8 cellular contexts compared by ENCODE assay signal in genomic region chr21:36320421-36321324, GRCh38. TPM values are rescaled to one million over a fixed set of nuclear protein-coding genes. Genes with fewer than 3 reads are reported as not detected.
DNase-seq lines count a peak whose midpoint lies in the region; ATAC-seq and TF ChIP-seq lines count a peak whose summit lies in the region.

No MANE protein-coding gene starts in this region.

- H3K9me1 ChIP-seq in IMR-90 (ENCODE audit: insufficient read depth, low read length), result no peaks in the 10 kb centered on the region

- POLR2A ChIA-PET in IMR-90 (lab: Charles Lee; ENCODE audit: unreplicated experiment), result interaction anchor here (0.5 to 1.2 kb wide), 4 partner anchors 14 to 111 kb away, joined by 3 to 4 read pairs (median 3); no protein-coding TSS in a partner anchor

- H2BK15ac ChIP-seq in IMR-90 (ENCODE audit: low read depth, low read length), result no peak overlapping the region; the same call in 2 of the 3 replicates

- no TSS peak for BruUV-seq in IMR-90 (replicated peaks; lab: Mats Ljungman, UMichigan)

- H2BK5ac ChIP-seq in IMR-90 (ENCODE audit: low read depth, low read length, poor library complexity, severe bottlenecking), result peak overlapping the region; percentile 81

- no peak for TF ChIP-seq CTCF in IMR-90 (conservative IDR thresholded peaks at IDR 0.05; ENCODE audit: low read depth, low read length)
- TF ChIP-seq CTCF in Peyer's patch (IDR thresholded peaks at IDR 0.05), result peak in 1 of 6 experiments; percentile 15

- H4K8ac ChIP-seq in IMR-90 (ENCODE audit: low read depth in 2 of 2, low read length in 2 of 2), result peak overlapping the region in 1 of 2 experiments; percentile 71; a peak in 2 of 4 replicates

- no peaks in the 10 kb centered on the region for H3K27me3 ChIP-seq in IMR-90 (ENCODE audit: control insufficient read depth, insufficient read depth, low read length)
- no peaks in the 10 kb centered on the region for H3K27me3 ChIP-seq in Peyer's patch

- peaks cover 4 to 24% of the 10 kb centered on the region in 2 experiments; a peak in 3 of 4 replicates for H3K79me1 ChIP-seq in IMR-90 (ENCODE audit: low read depth in 1 of 2, low read length in 2 of 2)

- H3K36me3 ChIP-seq in IMR-90 (ENCODE audit: control insufficient read depth, insufficient read depth, low read length), result peaks cover 7% of the 10 kb centered on the region
- H3K36me3 ChIP-seq in Peyer's patch, result no peaks in the 10 kb centered on the region

- no peak for TF ChIP-seq RAD21 in IMR-90 (IDR thresholded peaks at IDR 0.05; ENCODE audit: low read length)

- peak overlapping the region; percentile 53 for H4K91ac ChIP-seq in IMR-90 (ENCODE audit: insufficient read depth, low read depth, low read length)

- no peaks in the 10 kb centered on the region for H3K9me3 ChIP-seq in IMR-90 (ENCODE audit: control insufficient read depth, insufficient read depth, low read length)
- no peaks in the 10 kb centered on the region for H3K9me3 ChIP-seq in Peyer's patch

- peak overlapping the region; percentile 25 for H2AK5ac ChIP-seq in IMR-90 (ENCODE audit: low read depth, low read length)

- peak overlapping the region; percentile 16; the same call in 1 of the 2 replicates for H4K5ac ChIP-seq in IMR-90 (ENCODE audit: low read depth, low read length)

- intact Hi-C loops in IMR-90 (cut with micrococcal nuclease), result loop anchor here (2.0 to 5.0 kb wide), 3 partner anchors 32 to 258 kb away; partner anchors contain the start of gene SETD4

- peak; percentile 57 to 65 for DNase-seq in NCI-H187 (lab: John Stamatoyannopoulos, UW)
- DNase-seq in NCI-H187 treated with DMSO at 0.1 percent for 48 hours (lab: John Stamatoyannopoulos, UW), result no peak
- peak; percentile 73 for DNase-seq in IMR-90
- DNase-seq in Peyer's patch, result peak in 2 of 3 donors; percentile 81 to 82
- DNase-seq in T47D (ENCODE audit: low read depth in 1 of 2, low spot score in 1 of 2), result peak; percentile 36 to 57
- peak; percentile 69 for DNase-seq in iPS-NIHi11 (ENCODE audit: low spot score)
- DNase-seq in skeletal muscle cell (ENCODE audit: low read depth), result peak; percentile 48

- H3K4me3 ChIP-seq in IMR-90 (ENCODE audit: insufficient read depth, low read depth, low read length) (peak overlapping the region; percentile 81), Peyer's patch (peak overlapping the region; percentile 65 to 93 (median 91)), skeletal muscle cell (ENCODE audit: low read depth, low read length) (peak overlapping the region; percentile 77)

- H2AK9ac ChIP-seq in IMR-90 (replicated peaks; ENCODE audit: low read depth, low read length, poor library complexity), result peak overlapping the region; percentile 92

- dilution Hi-C loops in IMR-90 (cut with HindIII; ENCODE audit: low sequenced_read_pairs, unreplicated experiment), result no loop called here

- peak overlapping the region; percentile 83 for H3K9ac ChIP-seq in IMR-90 (ENCODE audit: low read depth, low read length)

- H3K18ac ChIP-seq in IMR-90 (ENCODE audit: low read depth, low read length), result peak overlapping the region; percentile 12

- peak; percentile 25 for ATAC-seq in GM21576 (IDR thresholded peaks at IDR 0.05; ENCODE audit: unreplicated experiment)
- ATAC-seq in IMR-90 (ENCODE audit: low read depth), result peak; percentile 66

- in situ Hi-C loops in IMR-90 (cut with MboI; ENCODE audit: low sequenced_read_pairs) (no loop called here), T47D (cut with HindIII; ENCODE audit: low pct_unique_long_range_greater_than_20kb, low sequenced_read_pairs) (no loop called here)

- peak overlapping the region; percentile 76 for H3K56ac ChIP-seq in IMR-90 (ENCODE audit: extremely low read depth, insufficient read depth, low read length)

- peak overlapping the region; percentile 100 for H3K4me2 ChIP-seq in IMR-90 (ENCODE audit: low read depth, low read length)

- peak overlapping the region; percentile 47 for H3K4ac ChIP-seq in IMR-90 (ENCODE audit: low read depth, low read length)

- H3K14ac ChIP-seq in IMR-90 (replicated peaks; ENCODE audit: low read depth, low read length), result peak overlapping the region; percentile 57

- peak overlapping the region; percentile 21 for H2BK120ac ChIP-seq in IMR-90 (ENCODE audit: low read depth, low read length)

- 0% methylated on average over 17 of the region's 62 CpGs; no CpG with 5 or more reads in 1 of the 2 experiments for WGBS in IMR-90 (ENCODE audit: extremely low coverage in 2 of 2, insufficient read length in 1 of 2), 2 experiments

- H2AFZ ChIP-seq in IMR-90 (replicated peaks; ENCODE audit: low read length, poor library complexity), result peak overlapping the region; percentile 86

- H3K27ac ChIP-seq in IMR-90 (ENCODE audit: insufficient read depth, low read length), result peak overlapping the region; percentile 83
- peak overlapping the region; percentile 96 to 99 (median 98) for H3K27ac ChIP-seq in Peyer's patch

- H4K20me1 ChIP-seq in IMR-90 (ENCODE audit: insufficient read depth, low read length), result peaks cover 36% of the 10 kb centered on the region

- H3K23ac ChIP-seq in IMR-90 (ENCODE audit: low read depth, low read length), result peak overlapping the region; percentile 57

- H3K4me1 ChIP-seq in IMR-90 (ENCODE audit: control insufficient read depth, insufficient read depth, low read length) (peaks cover 5% of the 10 kb centered on the region), Peyer's patch (peaks cover 0 to 18% (median 8%) of the 10 kb centered on the region in 4 donors)

- no peak overlapping the region for H2BK20ac ChIP-seq in IMR-90 (ENCODE audit: low read depth, low read length)

- CTCF ChIA-PET in IMR-90 (lab: Yijun Ruan, JAX), result interaction anchor here (0.6 kb wide), 1 partner anchor 1306 kb away, joined by 4 read pairs; no protein-coding TSS in a partner anchor

- TF ChIP-seq POLR2A in IMR-90 (IDR thresholded peaks at IDR 0.05; ENCODE audit: low read depth, low read length), result peak; percentile 20; the same call in 1 of the 2 replicates
- no peak for TF ChIP-seq POLR2A in Peyer's patch (IDR thresholded peaks at IDR 0.05)

TF ChIP-seq in IMR-90, 13 proteins besides CTCF, POLR2A, EP300 and RAD21:
- TF ChIP-seq MAZ (IDR thresholded peaks at IDR 0.05; ENCODE audit: borderline replicate concordance, low read depth, low read length) (peak; percentile 44; the same call in 1 of the 2 replicates), MXI1 (IDR thresholded peaks at IDR 0.05; ENCODE audit: borderline replicate concordance, low read depth, low read length) (peak; percentile 58; the same call in 1 of the 2 replicates), RCOR1 (IDR thresholded peaks at IDR 0.05; ENCODE audit: insufficient replicate concordance, low read length) (no peak)

RNA-seq across cellular contexts. Expression of gene MORC3, which starts 0.7 kb away (rescaled TPM):
- 23.5 and 39.4 TPM in 2 replicates for total RNA-seq in IMR-90 (2012; rRNA removed)
- 11.1 and 14.0 TPM in 2 replicates for polyA plus RNA-seq in IMR-90 (2012; rRNA removed)
- 1.3 and 1.9 TPM in 2 replicates for polyA plus RNA-seq in IMR-90 (2012; cell fraction: cytosol; rRNA removed)
- 2.8 and 23.9 TPM in 2 replicates for polyA plus RNA-seq in IMR-90 (2012; cell fraction: nucleus; rRNA removed; ENCODE audit: low replicate concordance)
- 10 to 100 TPM; 29.4 to 82.5 (median 31.0) TPM for total RNA-seq in Peyer's patch
